Comparison of ENCODE assay signal across 15 cellular contexts in the genomic region with DNA sequence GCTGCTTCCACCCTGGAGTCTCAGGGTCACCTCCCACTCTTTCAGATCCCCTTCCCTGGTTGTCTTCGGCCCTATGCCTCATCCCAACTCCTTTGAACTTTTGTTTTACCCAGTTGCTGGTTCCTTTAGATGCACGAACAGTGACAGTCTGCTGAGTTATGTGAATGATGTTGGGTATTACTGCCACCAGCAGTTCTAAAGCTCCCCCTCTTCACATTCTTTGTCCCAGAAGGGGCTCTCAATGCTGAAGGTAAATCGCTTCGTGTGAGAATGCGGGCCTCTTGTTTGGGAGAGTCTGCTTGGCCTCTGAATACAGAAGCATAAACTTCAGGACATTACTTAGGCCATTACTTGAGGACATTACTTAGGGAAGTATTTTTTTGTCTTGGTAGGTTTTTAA.
DNase-seq lines count a peak whose midpoint lies in the region; ATAC-seq and TF ChIP-seq lines count a peak whose summit lies in the region.
"Had no signal": no experiment of that assay in that cellular context is flagged by ENCODE, and none has a peak within 500 bp of the region (broad histone marks: within the 10 kb centered on the region; RNA-seq: fewer than 3 reads in every experiment).

No MANE protein-coding gene starts in this region.

- no peak overlapping the region for H3K4ac ChIP-seq in IMR-90 (ENCODE audit: low read depth, low read length)

- H3K4me2 ChIP-seq in IMR-90 (ENCODE audit: low read depth, low read length) = no peak overlapping the region

- H3K18ac ChIP-seq in IMR-90 (ENCODE audit: low read depth, low read length) = no peak overlapping the region; the same call in 1 of the 2 replicates

- H2BK120ac ChIP-seq in IMR-90 (ENCODE audit: low read depth, low read length) = no peak overlapping the region

- no peak overlapping the region for H3K9ac ChIP-seq in IMR-90 (ENCODE audit: low read depth, low read length)
- no peak overlapping the region for H3K9ac ChIP-seq in endodermal cell (ENCODE audit: extremely low read depth, low read length, poor library complexity, severe bottlenecking)

- WGBS in IMR-90 (ENCODE audit: extremely low coverage in 2 of 2, insufficient read length in 1 of 2), 2 experiments = no CpG with 5 or more reads among the region's 5 CpGs
- 78% methylated on average over 5 of the region's 5 CpGs; no CpG with 5 or more reads in 1 of the 2 experiments for WGBS in endodermal cell (ENCODE audit: insufficient coverage in 1 of 2, insufficient read length in 1 of 2), 2 experiments
- WGBS in stomach, 5 donors = 84 to 95% (median 86%) methylated on average over 5 of the region's 5 CpGs

- H3K27me3 ChIP-seq in IMR-90 (ENCODE audit: control insufficient read depth, insufficient read depth, low read length) = no peaks in the 10 kb centered on the region
- H3K27me3 ChIP-seq in endodermal cell (ENCODE audit: control insufficient read depth, insufficient read depth, low read length, poor library complexity, severe bottlenecking) = no peaks in the 10 kb centered on the region
- no peaks in the 10 kb centered on the region for H3K27me3 ChIP-seq in stomach

- DNase-seq in DMS53 (lab: John Stamatoyannopoulos, UW) (peak; percentile 50), IMR-90 (no peak), endodermal cell (no peak), neural crest cell (ENCODE audit: low read depth, low spot score) (no peak), posterior cingulate gyrus (no peak), stomach (no peak), GDM1 (lab: John Stamatoyannopoulos, UW) (no peak)
- DNase-seq: 8988T; GF-D8; NCI-H1417 treated with DMSO at 0.1 percent for 48 hours; NCI-H1930; NK-92 treated with Interleukin-12 subunit alpha and Interleukin-12 subunit beta, amount 100 ng/mL, for 24 hours had no signal

- no peak overlapping the region for H3K27ac ChIP-seq in IMR-90 (ENCODE audit: insufficient read depth, low read length)
- no peak overlapping the region for H3K27ac ChIP-seq in endodermal cell (ENCODE audit: low read depth, low read length)
- H3K27ac ChIP-seq in stomach = no peak overlapping the region

- H2AFZ ChIP-seq in IMR-90 (replicated peaks; ENCODE audit: low read length, poor library complexity) = no peak overlapping the region

- POLR2A ChIA-PET in IMR-90 (lab: Charles Lee; ENCODE audit: unreplicated experiment) = no interaction called here

- no peak overlapping the region for H2BK5ac ChIP-seq in IMR-90 (ENCODE audit: low read depth, low read length, poor library complexity, severe bottlenecking)

- H3K14ac ChIP-seq in IMR-90 (replicated peaks; ENCODE audit: low read depth, low read length) = no peak overlapping the region; the same call in 1 of the 2 replicates

- H3K4me1 ChIP-seq in IMR-90 (ENCODE audit: control insufficient read depth, insufficient read depth, low read length) = peaks cover 2% of the 10 kb centered on the region
- H3K4me1 ChIP-seq in endodermal cell (ENCODE audit: control insufficient read depth, insufficient read depth, low read length) = peaks cover 24% of the 10 kb centered on the region
- H3K4me1 ChIP-seq in stomach = peaks cover 0 to 12% (median 0%) of the 10 kb centered on the region in 4 donors

- H3K56ac ChIP-seq in IMR-90 (ENCODE audit: extremely low read depth, insufficient read depth, low read length) = no peak overlapping the region

- no TSS peak for BruUV-seq in IMR-90 (replicated peaks; lab: Mats Ljungman, UMichigan)

- no peaks in the 10 kb centered on the region for H3K9me1 ChIP-seq in IMR-90 (ENCODE audit: insufficient read depth, low read length)

- H4K20me1 ChIP-seq in IMR-90 (ENCODE audit: insufficient read depth, low read length) = no peaks in the 10 kb centered on the region

- H3K4me1 Mint-ChIP-seq in endodermal cell (peaks cover 68% of the 10 kb centered on the region), neural crest cell (peaks cover 26% of the 10 kb centered on the region)
- H3K4me1 Mint-ChIP-seq: B cell had no signal

- intact Hi-C loops in IMR-90 (cut with micrococcal nuclease) (no loop called here), posterior cingulate gyrus (cut with DNase I) (no loop called here), stomach (cut with DNase I; ENCODE audit: low total_unique reads) (no loop called here)

- H3K36me3 ChIP-seq in IMR-90 (ENCODE audit: control insufficient read depth, insufficient read depth, low read length) (no peaks in the 10 kb centered on the region), endodermal cell (ENCODE audit: control insufficient read depth, insufficient read depth, low read length) (peaks cover 23% of the 10 kb centered on the region), stomach (no peaks in the 10 kb centered on the region)

- no peak overlapping the region for H4K8ac ChIP-seq in IMR-90 (ENCODE audit: low read depth in 2 of 2, low read length in 2 of 2)

- TF ChIP-seq POLR2A in IMR-90 (IDR thresholded peaks at IDR 0.05; ENCODE audit: low read depth, low read length) (no peak), stomach (IDR thresholded peaks at IDR 0.05) (no peak)

- TF ChIP-seq CTCF in IMR-90 (conservative IDR thresholded peaks at IDR 0.05; ENCODE audit: low read depth, low read length) (no peak), endodermal cell (conservative IDR thresholded peaks at IDR 0.05) (no peak), neural crest cell (conservative IDR thresholded peaks at IDR 0.05) (no peak), stomach (IDR thresholded peaks at IDR 0.05) (no peak)

- H4K5ac ChIP-seq in IMR-90 (ENCODE audit: low read depth, low read length) = no peak overlapping the region

- H3K4me3 ChIP-seq in IMR-90 (ENCODE audit: insufficient read depth, low read depth, low read length) (no peak overlapping the region), endodermal cell (ENCODE audit: low read length) (no peak overlapping the region), stomach (no peak overlapping the region)

- no peak overlapping the region for H3K4me3 Mint-ChIP-seq in endodermal cell
- no peak overlapping the region for H3K4me3 Mint-ChIP-seq in neural crest cell
- H3K4me3 Mint-ChIP-seq: B cell had no signal

- dilution Hi-C loops in IMR-90 (cut with HindIII; ENCODE audit: low sequenced_read_pairs, unreplicated experiment) = no loop called here

- H3K27me3 Mint-ChIP-seq in endodermal cell (ENCODE audit: insufficient read depth) (no peaks in the 10 kb centered on the region), neural crest cell (ENCODE audit: low read depth) (no peaks in the 10 kb centered on the region)
- H3K27me3 Mint-ChIP-seq: B cell had no signal

- H3K27ac Mint-ChIP-seq in endodermal cell (peak overlapping the region; percentile 76), neural crest cell (ENCODE audit: unreplicated experiment) (peak overlapping the region; percentile 63)
- H3K27ac Mint-ChIP-seq: B cell had no signal

- no peak overlapping the region for H3K23ac ChIP-seq in IMR-90 (ENCODE audit: low read depth, low read length)

- peaks cover 3% of the 10 kb centered on the region for H3K9me3 Mint-ChIP-seq in endodermal cell
- H3K9me3 Mint-ChIP-seq in neural crest cell = peaks cover 8% of the 10 kb centered on the region

- H2BK15ac ChIP-seq in IMR-90 (ENCODE audit: low read depth, low read length) = peak overlapping the region; percentile 58; the same call in 1 of the 3 replicates

- no peaks in the 10 kb centered on the region for H3K79me1 ChIP-seq in IMR-90 (ENCODE audit: low read depth in 1 of 2, low read length in 2 of 2)

- TF ChIP-seq RAD21 in IMR-90 (IDR thresholded peaks at IDR 0.05; ENCODE audit: low read length) = no peak

- H2BK20ac ChIP-seq in IMR-90 (ENCODE audit: low read depth, low read length) = no peak overlapping the region

- TF ChIP-seq EP300 in stomach (IDR thresholded peaks at IDR 0.05) = no peak

- H2AK5ac ChIP-seq in IMR-90 (ENCODE audit: low read depth, low read length) = no peak overlapping the region; the same call in 1 of the 2 replicates

- CTCF ChIA-PET in IMR-90 (lab: Yijun Ruan, JAX) = no interaction called here

- H3K36me3 Mint-ChIP-seq in endodermal cell (ENCODE audit: low read depth) (peaks cover 8% of the 10 kb centered on the region), neural crest cell (ENCODE audit: low read depth) (peaks cover 9% of the 10 kb centered on the region)

- H2AK9ac ChIP-seq in IMR-90 (replicated peaks; ENCODE audit: low read depth, low read length, poor library complexity) = no peak overlapping the region

- ATAC-seq in IMR-90 (ENCODE audit: low read depth) (no peak), GM21360 (IDR thresholded peaks at IDR 0.05; ENCODE audit: unreplicated experiment) (no peak)
- ATAC-seq: Right ventricle myocardium inferior had no signal

- no peaks in the 10 kb centered on the region for H3K9me3 ChIP-seq in IMR-90 (ENCODE audit: control insufficient read depth, insufficient read depth, low read length)
- H3K9me3 ChIP-seq in endodermal cell (ENCODE audit: control insufficient read depth, low read length) = no peaks in the 10 kb centered on the region
- no peaks in the 10 kb centered on the region for H3K9me3 ChIP-seq in stomach

- no peak overlapping the region; the same call in 1 of the 2 replicates for H4K91ac ChIP-seq in IMR-90 (ENCODE audit: insufficient read depth, low read depth, low read length)

- in situ Hi-C loops in IMR-90 (cut with MboI; ENCODE audit: low sequenced_read_pairs) = no loop called here

TF ChIP-seq in IMR-90, 13 proteins besides CTCF, POLR2A, EP300 and RAD21 (continues in another document):
- TF ChIP-seq NFE2L2 (IDR thresholded peaks at IDR 0.05; ENCODE audit: low read depth, low read length) (no peak), ELK1 (IDR thresholded peaks at IDR 0.05; ENCODE audit: borderline replicate concordance, low read depth, low read length) (no peak), RFX5 (IDR thresholded peaks at IDR 0.05; ENCODE audit: low read depth, low read length) (no peak), MXI1 (IDR thresholded peaks at IDR 0.05; ENCODE audit: borderline replicate concordance, low read depth, low read length) (no peak), FOS (IDR thresholded peaks at IDR 0.05; ENCODE audit: low read depth, low read length) (no peak)
- TF ChIP-seq, protein P1, sequence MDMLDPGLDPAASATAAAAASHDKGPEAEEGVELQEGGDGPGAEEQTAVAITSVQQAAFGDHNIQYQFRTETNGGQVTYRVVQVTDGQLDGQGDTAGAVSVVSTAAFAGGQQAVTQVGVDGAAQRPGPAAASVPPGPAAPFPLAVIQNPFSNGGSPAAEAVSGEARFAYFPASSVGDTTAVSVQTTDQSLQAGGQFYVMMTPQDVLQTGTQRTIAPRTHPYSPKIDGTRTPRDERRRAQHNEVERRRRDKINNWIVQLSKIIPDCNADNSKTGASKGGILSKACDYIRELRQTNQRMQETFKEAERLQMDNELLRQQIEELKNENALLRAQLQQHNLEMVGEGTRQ (IDR thresholded peaks at IDR 0.05; ENCODE audit: low read depth, low read length) = no peak
